24 cellular contexts compared by ENCODE assay signal in genomic region chr3:64496786-64497560, GRCh38.
A peak's percentile ranks its signal among the peaks of the same experiment; 100 is the strongest.
DNase-seq lines count a peak whose midpoint lies in the region; TF ChIP-seq lines count a peak whose summit lies in the region.
"Had no signal": no experiment of that assay in that cellular context is flagged by ENCODE, and none has a peak within 500 bp of the region (broad histone marks: within the 10 kb centered on the region; RNA-seq: fewer than 3 reads in every experiment).

No MANE protein-coding gene starts in this region.

- H2BK12ac ChIP-seq in mesenchymal stem cell (ENCODE audit: low read length in 2 of 2) = peak overlapping the region; percentile 76 to 79

- peak overlapping the region; percentile 6 to 25 for H3K4ac ChIP-seq in mesenchymal stem cell (ENCODE audit: low read depth in 1 of 2, low read length in 2 of 2)

- no peak overlapping the region for H2AK5ac ChIP-seq in mesenchymal stem cell (ENCODE audit: low read length, severe bottlenecking)

- no peak overlapping the region for H3K14ac ChIP-seq in mesenchymal stem cell (ENCODE audit: low read length in 2 of 2)

- H4K8ac ChIP-seq in mesenchymal stem cell (ENCODE audit: low read length) = peak overlapping the region; percentile 71

- no peak overlapping the region for H3K23ac ChIP-seq in mesenchymal stem cell (ENCODE audit: low read length in 2 of 2)

- H3K4me3 ChIP-seq in epithelial cell of proximal tubule (ENCODE audit: low read depth, low read length) = no peak overlapping the region
- H3K4me3 ChIP-seq in mesenchymal stem cell (ENCODE audit: insufficient read depth in 1 of 2, low read depth in 1 of 2, low read length in 2 of 2) = no peak overlapping the region
- H3K4me3 ChIP-seq: BLaER1 treated with 17β-estradiol and CSF1 and Interleukin-3, amounts not matched to agents 10 nM and 100 nM had no signal

- over 99% methylated on average over 6 of the region's 6 CpGs for WGBS in mesenchymal stem cell

- peak overlapping the region; percentile 68 for H2BK120ac ChIP-seq in mesenchymal stem cell (ENCODE audit: low read depth, low read length)

- H3K9ac ChIP-seq in mesenchymal stem cell (ENCODE audit: low read length) = no peak overlapping the region
- H3K9ac ChIP-seq: BLaER1 treated with 17β-estradiol and CSF1 and Interleukin-3, amounts not matched to agents 10 nM and 100 nM; SK-N-SH had no signal

- H4K91ac ChIP-seq in mesenchymal stem cell (ENCODE audit: low read length) = peak overlapping the region; percentile 59

- peak; percentile 9 for DNase-seq in NCI-H82 (lab: John Stamatoyannopoulos, UW)
- no peak for DNase-seq in NCI-H82 treated with DMSO at 0.1 percent for 48 hours (lab: John Stamatoyannopoulos, UW; ENCODE audit: unreplicated experiment)
- DNase-seq in HK-2 (ENCODE audit: unreplicated experiment) = peak; percentile 35
- DNase-seq in epithelial cell of proximal tubule (ENCODE audit: low read depth) = peak; percentile 50
- no peak for DNase-seq in mesenchymal stem cell
- DNase-seq in NCI-H2171 treated with DMSO at 0.1 percent for 48 hours (lab: John Stamatoyannopoulos, UW) = no peak
- DNase-seq in activated CD4-positive, alpha-beta T cell treated with anti-CD3 and anti-CD28 coated beads for 4 hours = no peak
- no peak for DNase-seq in ecto neural progenitor cell (ENCODE audit: low spot score)
- DNase-seq: CD4-positive, alpha-beta memory T cell; COR-L47; Karpas-422; NCI-H1092; NCI-H1436; NCI-H187; NCI-H2081 treated with DMSO at 0.1 percent for 48 hours; NCI-H2171; NCI-H345; NCI-H510A treated with DMSO at 0.1 percent for 48 hours; NCI-H748 treated with DMSO at 0.1 percent for 48 hours; SHP77 treated with DMSO at 0.1 percent for 48 hours; SK-N-SH; SW 1271 had no signal

- H3K27ac ChIP-seq in mesenchymal stem cell (ENCODE audit: low read length, poor library complexity, severe bottlenecking) = no peak overlapping the region
- H3K27ac ChIP-seq: BLaER1 treated with 17β-estradiol and CSF1 and Interleukin-3, amounts not matched to agents 10 nM and 100 nM; HL-60 had no signal

- no peak overlapping the region for H2AFZ ChIP-seq in mesenchymal stem cell (ENCODE audit: low read depth, low read length)

- H3K36me3 ChIP-seq in mesenchymal stem cell (ENCODE audit: control insufficient read depth in 1 of 2, insufficient read depth in 2 of 2, low read depth in 1 of 2, low read length in 2 of 2) = no peaks in the 10 kb centered on the region
- H3K36me3 ChIP-seq: BLaER1 treated with 17β-estradiol and CSF1 and Interleukin-3, amounts not matched to agents 10 nM and 100 nM had no signal

- peak overlapping the region; percentile 41 for H2BK15ac ChIP-seq in mesenchymal stem cell (ENCODE audit: low read depth, poor library complexity, severe bottlenecking)

- no peaks in the 10 kb centered on the region for H3K79me1 ChIP-seq in mesenchymal stem cell (replicated peaks; ENCODE audit: low read length, poor library complexity, severe bottlenecking)

- peaks cover 5 to 34% of the 10 kb centered on the region in 2 experiments for H3K27me3 ChIP-seq in mesenchymal stem cell (ENCODE audit: control insufficient read depth in 1 of 2, insufficient read depth in 1 of 2, low read length in 2 of 2)

- peak overlapping the region; percentile 35 to 55 for H3K18ac ChIP-seq in mesenchymal stem cell (ENCODE audit: low read depth in 1 of 2, low read length in 2 of 2)

- H2BK5ac ChIP-seq in mesenchymal stem cell (ENCODE audit: low read depth, low read length, poor library complexity, severe bottlenecking) = no peak overlapping the region

- H3K9me3 ChIP-seq in mesenchymal stem cell (ENCODE audit: control insufficient read depth, low read length) = no peaks in the 10 kb centered on the region
- H3K9me3 ChIP-seq: BLaER1 treated with 17β-estradiol and CSF1 and Interleukin-3, amounts not matched to agents 10 nM and 100 nM; SK-N-SH had no signal

- peaks cover 5% of the 10 kb centered on the region for H3K4me1 ChIP-seq in mesenchymal stem cell (ENCODE audit: control insufficient read depth, insufficient read depth, low read depth, low read length)
- H3K4me1 ChIP-seq: BLaER1 treated with 17β-estradiol and CSF1 and Interleukin-3, amounts not matched to agents 10 nM and 100 nM had no signal

- peak; percentile 44 for TF ChIP-seq CTCF in epithelial cell of proximal tubule (conservative IDR thresholded peaks at IDR 0.05; ENCODE audit: low read depth, low read length)

- no peak overlapping the region for H3K4me2 ChIP-seq in mesenchymal stem cell (ENCODE audit: low read length, poor library complexity, severe bottlenecking)
- H3K4me2 ChIP-seq: BLaER1 treated with 17β-estradiol and CSF1 and Interleukin-3, amounts not matched to agents 10 nM and 100 nM; SK-N-SH had no signal

Comparison
In these comparisons a context has a peak if more than half of its experiments do, and no peak if none do; other contexts are left out.
1. DNase-seq: peak in NCI-H82 (single experiment), HK-2 (single experiment) and epithelial cell of proximal tubule (single experiment); none in NCI-H82 treated with DMSO at 0.1 percent for 48 hours (single experiment), mesenchymal stem cell (single experiment), NCI-H2171 treated with DMSO at 0.1 percent for 48 hours (single experiment), activated CD4-positive, alpha-beta T cell treated with anti-CD3 and anti-CD28 coated beads for 4 hours (0 of 2) and ecto neural progenitor cell (single experiment).